Comparison of ENCODE assay signal across 1 cellular context in the genomic region with DNA sequence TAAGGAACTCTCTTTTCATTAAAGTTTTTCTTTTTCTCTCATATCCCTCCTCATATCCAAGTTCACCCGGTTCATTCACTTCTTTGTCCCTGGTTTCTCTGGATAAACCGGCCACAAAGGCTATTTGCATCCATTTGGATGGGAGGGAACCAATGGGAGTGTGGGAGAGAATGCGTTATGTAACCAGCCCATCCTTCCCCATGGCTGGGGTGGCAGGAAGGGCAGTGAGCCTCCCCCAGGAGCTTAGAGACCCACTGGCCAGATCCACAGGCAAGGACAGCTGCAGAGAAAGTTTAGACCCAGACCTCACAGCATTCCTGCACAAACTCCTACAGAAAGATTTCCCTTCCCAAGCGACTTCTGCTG.
TF ChIP-seq lines count a peak whose summit lies in the region.

No MANE protein-coding gene starts in this region.

TF ChIP-seq in HCT116, 20 proteins besides CTCF, POLR2A, EP300 and RAD21:
- TF ChIP-seq ZNF274 (IDR thresholded peaks at IDR 0.05; ENCODE audit: low read depth, low read length) = no peak
- no peak for TF ChIP-seq JUND (IDR thresholded peaks at IDR 0.05)
- TF ChIP-seq POLR2AphosphoS5 (IDR thresholded peaks at IDR 0.05; ENCODE audit: low read depth, low read length) = no peak
- no peak for TF ChIP-seq EGR1 (IDR thresholded peaks at IDR 0.05; ENCODE audit: low read depth)
TF ChIP-seq in HCT116: peak in this region for 0.
